ENCODE assay signal across 1 cellular context in the genomic region with DNA sequence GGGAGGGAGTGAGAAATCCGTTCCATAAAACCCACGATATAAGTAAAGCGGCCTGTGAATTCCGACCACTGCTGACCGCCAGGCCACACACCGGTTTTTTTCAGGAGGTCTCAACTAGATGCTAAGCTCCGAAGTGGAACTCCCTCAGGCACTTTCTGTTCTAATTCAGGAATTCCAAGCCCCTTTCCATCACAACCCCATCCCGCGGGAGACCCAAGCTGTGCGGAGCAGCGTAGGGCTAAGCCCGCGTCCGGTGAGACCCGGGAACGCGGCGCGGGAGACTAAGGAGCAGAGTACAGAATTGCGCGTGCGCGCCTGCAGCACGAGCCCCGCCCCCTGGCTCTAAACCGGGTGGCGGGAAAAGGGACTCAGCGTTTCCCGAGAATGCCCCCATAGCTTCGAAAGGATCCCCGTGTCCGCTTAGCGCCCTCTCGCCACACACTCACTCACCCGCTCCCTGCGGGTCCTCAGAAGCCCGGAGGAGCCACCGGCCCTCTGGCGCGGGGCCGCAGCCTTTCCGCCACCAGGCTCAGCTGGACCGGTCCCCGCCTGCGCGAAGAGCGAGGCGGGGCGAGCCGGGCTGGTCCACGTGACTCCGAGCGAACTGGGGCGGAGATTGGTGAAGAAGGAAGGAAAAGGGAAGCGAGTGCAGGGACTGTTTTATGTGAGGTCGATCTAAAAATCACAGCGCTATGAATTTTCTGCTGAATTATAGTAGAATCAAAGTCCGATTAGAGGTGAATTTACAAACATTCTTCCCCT.
TF ChIP-seq lines count a peak whose summit lies in the region.

A gene with protein sequence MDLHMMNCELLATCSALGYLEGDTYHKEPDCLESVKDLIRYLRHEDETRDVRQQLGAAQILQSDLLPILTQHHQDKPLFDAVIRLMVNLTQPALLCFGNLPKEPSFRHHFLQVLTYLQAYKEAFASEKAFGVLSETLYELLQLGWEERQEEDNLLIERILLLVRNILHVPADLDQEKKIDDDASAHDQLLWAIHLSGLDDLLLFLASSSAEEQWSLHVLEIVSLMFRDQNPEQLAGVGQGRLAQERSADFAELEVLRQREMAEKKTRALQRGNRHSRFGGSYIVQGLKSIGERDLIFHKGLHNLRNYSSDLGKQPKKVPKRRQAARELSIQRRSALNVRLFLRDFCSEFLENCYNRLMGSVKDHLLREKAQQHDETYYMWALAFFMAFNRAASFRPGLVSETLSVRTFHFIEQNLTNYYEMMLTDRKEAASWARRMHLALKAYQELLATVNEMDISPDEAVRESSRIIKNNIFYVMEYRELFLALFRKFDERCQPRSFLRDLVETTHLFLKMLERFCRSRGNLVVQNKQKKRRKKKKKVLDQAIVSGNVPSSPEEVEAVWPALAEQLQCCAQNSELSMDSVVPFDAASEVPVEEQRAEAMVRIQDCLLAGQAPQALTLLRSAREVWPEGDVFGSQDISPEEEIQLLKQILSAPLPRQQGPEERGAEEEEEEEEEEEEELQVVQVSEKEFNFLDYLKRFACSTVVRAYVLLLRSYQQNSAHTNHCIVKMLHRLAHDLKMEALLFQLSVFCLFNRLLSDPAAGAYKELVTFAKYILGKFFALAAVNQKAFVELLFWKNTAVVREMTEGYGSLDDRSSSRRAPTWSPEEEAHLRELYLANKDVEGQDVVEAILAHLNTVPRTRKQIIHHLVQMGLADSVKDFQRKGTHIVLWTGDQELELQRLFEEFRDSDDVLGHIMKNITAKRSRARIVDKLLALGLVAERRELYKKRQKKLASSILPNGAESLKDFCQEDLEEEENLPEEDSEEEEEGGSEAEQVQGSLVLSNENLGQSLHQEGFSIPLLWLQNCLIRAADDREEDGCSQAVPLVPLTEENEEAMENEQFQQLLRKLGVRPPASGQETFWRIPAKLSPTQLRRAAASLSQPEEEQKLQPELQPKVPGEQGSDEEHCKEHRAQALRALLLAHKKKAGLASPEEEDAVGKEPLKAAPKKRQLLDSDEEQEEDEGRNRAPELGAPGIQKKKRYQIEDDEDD (minus strand): TSS at position 567 of the 762 bp plus-strand sequence. CDS start 15,256 bp downstream, outside the sequence.

TF ChIP-seq in HEK293, 187 proteins besides CTCF, POLR2A, EP300 and RAD21 (continued from another document and continues in another):
- TF ChIP-seq, protein P1, sequence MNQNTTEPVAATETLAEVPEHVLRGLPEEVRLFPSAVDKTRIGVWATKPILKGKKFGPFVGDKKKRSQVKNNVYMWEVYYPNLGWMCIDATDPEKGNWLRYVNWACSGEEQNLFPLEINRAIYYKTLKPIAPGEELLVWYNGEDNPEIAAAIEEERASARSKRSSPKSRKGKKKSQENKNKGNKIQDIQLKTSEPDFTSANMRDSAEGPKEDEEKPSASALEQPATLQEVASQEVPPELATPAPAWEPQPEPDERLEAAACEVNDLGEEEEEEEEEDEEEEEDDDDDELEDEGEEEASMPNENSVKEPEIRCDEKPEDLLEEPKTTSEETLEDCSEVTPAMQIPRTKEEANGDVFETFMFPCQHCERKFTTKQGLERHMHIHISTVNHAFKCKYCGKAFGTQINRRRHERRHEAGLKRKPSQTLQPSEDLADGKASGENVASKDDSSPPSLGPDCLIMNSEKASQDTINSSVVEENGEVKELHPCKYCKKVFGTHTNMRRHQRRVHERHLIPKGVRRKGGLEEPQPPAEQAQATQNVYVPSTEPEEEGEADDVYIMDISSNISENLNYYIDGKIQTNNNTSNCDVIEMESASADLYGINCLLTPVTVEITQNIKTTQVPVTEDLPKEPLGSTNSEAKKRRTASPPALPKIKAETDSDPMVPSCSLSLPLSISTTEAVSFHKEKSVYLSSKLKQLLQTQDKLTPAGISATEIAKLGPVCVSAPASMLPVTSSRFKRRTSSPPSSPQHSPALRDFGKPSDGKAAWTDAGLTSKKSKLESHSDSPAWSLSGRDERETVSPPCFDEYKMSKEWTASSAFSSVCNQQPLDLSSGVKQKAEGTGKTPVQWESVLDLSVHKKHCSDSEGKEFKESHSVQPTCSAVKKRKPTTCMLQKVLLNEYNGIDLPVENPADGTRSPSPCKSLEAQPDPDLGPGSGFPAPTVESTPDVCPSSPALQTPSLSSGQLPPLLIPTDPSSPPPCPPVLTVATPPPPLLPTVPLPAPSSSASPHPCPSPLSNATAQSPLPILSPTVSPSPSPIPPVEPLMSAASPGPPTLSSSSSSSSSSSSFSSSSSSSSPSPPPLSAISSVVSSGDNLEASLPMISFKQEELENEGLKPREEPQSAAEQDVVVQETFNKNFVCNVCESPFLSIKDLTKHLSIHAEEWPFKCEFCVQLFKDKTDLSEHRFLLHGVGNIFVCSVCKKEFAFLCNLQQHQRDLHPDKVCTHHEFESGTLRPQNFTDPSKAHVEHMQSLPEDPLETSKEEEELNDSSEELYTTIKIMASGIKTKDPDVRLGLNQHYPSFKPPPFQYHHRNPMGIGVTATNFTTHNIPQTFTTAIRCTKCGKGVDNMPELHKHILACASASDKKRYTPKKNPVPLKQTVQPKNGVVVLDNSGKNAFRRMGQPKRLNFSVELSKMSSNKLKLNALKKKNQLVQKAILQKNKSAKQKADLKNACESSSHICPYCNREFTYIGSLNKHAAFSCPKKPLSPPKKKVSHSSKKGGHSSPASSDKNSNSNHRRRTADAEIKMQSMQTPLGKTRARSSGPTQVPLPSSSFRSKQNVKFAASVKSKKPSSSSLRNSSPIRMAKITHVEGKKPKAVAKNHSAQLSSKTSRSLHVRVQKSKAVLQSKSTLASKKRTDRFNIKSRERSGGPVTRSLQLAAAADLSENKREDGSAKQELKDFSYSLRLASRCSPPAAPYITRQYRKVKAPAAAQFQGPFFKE (tag by site-specific recombination; IDR thresholded peaks at IDR 0.05; ENCODE audit: borderline replicate concordance): no peak
- TF ChIP-seq, protein P2, sequence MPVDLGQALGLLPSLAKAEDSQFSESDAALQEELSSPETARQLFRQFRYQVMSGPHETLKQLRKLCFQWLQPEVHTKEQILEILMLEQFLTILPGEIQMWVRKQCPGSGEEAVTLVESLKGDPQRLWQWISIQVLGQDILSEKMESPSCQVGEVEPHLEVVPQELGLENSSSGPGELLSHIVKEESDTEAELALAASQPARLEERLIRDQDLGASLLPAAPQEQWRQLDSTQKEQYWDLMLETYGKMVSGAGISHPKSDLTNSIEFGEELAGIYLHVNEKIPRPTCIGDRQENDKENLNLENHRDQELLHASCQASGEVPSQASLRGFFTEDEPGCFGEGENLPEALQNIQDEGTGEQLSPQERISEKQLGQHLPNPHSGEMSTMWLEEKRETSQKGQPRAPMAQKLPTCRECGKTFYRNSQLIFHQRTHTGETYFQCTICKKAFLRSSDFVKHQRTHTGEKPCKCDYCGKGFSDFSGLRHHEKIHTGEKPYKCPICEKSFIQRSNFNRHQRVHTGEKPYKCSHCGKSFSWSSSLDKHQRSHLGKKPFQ (tag by site-specific recombination; IDR thresholded peaks at IDR 0.05): no peak
- peak; percentile 80 for TF ChIP-seq ZFP37 (tag by site-specific recombination; IDR thresholded peaks at IDR 0.05)
- TF ChIP-seq ZNF548 (tag by site-specific recombination; IDR thresholded peaks at IDR 0.05): no peak
- TF ChIP-seq, protein P3, sequence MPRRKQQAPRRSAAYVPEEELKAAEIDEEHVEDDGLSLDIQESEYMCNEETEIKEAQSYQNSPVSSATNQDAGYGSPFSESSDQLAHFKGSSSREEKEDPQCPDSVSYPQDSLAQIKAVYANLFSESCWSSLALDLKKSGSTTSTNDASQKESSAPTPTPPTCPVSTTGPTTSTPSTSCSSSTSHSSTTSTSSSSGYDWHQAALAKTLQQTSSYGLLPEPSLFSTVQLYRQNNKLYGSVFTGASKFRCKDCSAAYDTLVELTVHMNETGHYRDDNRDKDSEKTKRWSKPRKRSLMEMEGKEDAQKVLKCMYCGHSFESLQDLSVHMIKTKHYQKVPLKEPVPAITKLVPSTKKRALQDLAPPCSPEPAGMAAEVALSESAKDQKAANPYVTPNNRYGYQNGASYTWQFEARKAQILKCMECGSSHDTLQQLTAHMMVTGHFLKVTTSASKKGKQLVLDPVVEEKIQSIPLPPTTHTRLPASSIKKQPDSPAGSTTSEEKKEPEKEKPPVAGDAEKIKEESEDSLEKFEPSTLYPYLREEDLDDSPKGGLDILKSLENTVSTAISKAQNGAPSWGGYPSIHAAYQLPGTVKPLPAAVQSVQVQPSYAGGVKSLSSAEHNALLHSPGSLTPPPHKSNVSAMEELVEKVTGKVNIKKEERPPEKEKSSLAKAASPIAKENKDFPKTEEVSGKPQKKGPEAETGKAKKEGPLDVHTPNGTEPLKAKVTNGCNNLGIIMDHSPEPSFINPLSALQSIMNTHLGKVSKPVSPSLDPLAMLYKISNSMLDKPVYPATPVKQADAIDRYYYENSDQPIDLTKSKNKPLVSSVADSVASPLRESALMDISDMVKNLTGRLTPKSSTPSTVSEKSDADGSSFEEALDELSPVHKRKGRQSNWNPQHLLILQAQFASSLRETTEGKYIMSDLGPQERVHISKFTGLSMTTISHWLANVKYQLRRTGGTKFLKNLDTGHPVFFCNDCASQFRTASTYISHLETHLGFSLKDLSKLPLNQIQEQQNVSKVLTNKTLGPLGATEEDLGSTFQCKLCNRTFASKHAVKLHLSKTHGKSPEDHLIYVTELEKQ (tag by site-specific recombination; IDR thresholded peaks at IDR 0.05; ENCODE audit: borderline replicate concordance): no peak
- peak; percentile 64 for TF ChIP-seq ZNF629 (tag by site-specific recombination; IDR thresholded peaks at IDR 0.05)
- peak; percentile 75 for TF ChIP-seq ZNF335 (tag by site-specific recombination; conservative IDR thresholded peaks at IDR 0.05)
- no peak for TF ChIP-seq SCRT1 (tag by site-specific recombination; IDR thresholded peaks at IDR 0.05; ENCODE audit: borderline replicate concordance)
- TF ChIP-seq EGR2 (tag by site-specific recombination; IDR thresholded peaks at IDR 0.05; ENCODE audit: low read depth): 0 out of 2 replicates have a peak, but pooled peaks have one; percentile 49
- peak; percentile 71 for TF ChIP-seq ZNF843 (tag by site-specific recombination; IDR thresholded peaks at IDR 0.05)
- TF ChIP-seq KLF9 (tag by site-specific recombination; IDR thresholded peaks at IDR 0.05; ENCODE audit: low read depth): peak; percentile 94
- no peak for TF ChIP-seq ZNF664 (tag by site-specific recombination; IDR thresholded peaks at IDR 0.05)
- no peak for TF ChIP-seq BCL11A (tag by site-specific recombination; IDR thresholded peaks at IDR 0.05; ENCODE audit: low read depth)
- TF ChIP-seq ZNF114 (tag by site-specific recombination; IDR thresholded peaks at IDR 0.05): no peak
- no peak for TF ChIP-seq ZNF423 (tag by site-specific recombination; IDR thresholded peaks at IDR 0.05)
- peak; percentile 39 for TF ChIP-seq ZIC2 (tag by site-specific recombination; IDR thresholded peaks at IDR 0.05)
- no peak for TF ChIP-seq ZNF292 (tag by site-specific recombination; IDR thresholded peaks at IDR 0.05; ENCODE audit: borderline replicate concordance, low read depth)
- no peak for TF ChIP-seq ZNF2 (tag by site-specific recombination; IDR thresholded peaks at IDR 0.05)
- no peak for TF ChIP-seq ZNF211 (tag by site-specific recombination; IDR thresholded peaks at IDR 0.05; ENCODE audit: low read depth)
- TF ChIP-seq, protein P4, sequence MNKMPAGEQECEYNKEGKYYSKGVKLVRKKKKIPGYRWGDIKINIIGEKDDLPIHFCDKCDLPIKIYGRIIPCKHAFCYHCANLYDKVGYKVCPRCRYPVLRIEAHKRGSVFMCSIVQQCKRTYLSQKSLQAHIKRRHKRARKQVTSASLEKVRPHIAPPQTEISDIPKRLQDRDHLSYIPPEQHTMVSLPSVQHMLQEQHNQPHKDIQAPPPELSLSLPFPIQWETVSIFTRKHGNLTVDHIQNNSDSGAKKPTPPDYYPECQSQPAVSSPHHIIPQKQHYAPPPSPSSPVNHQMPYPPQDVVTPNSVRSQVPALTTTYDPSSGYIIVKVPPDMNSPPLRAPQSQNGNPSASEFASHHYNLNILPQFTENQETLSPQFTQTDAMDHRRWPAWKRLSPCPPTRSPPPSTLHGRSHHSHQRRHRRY (tag by site-specific recombination; IDR thresholded peaks at IDR 0.05): no peak
- TF ChIP-seq ZBTB48 (tag by site-specific recombination; IDR thresholded peaks at IDR 0.05): no peak
- TF ChIP-seq ZNF473 (tag by site-specific recombination; IDR thresholded peaks at IDR 0.05): no peak
- TF ChIP-seq, protein P5, sequence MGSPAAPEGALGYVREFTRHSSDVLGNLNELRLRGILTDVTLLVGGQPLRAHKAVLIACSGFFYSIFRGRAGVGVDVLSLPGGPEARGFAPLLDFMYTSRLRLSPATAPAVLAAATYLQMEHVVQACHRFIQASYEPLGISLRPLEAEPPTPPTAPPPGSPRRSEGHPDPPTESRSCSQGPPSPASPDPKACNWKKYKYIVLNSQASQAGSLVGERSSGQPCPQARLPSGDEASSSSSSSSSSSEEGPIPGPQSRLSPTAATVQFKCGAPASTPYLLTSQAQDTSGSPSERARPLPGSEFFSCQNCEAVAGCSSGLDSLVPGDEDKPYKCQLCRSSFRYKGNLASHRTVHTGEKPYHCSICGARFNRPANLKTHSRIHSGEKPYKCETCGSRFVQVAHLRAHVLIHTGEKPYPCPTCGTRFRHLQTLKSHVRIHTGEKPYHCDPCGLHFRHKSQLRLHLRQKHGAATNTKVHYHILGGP (tag by site-specific recombination; IDR thresholded peaks at IDR 0.05): no peak
- no peak for TF ChIP-seq ZNF146 (tag by site-specific recombination; IDR thresholded peaks at IDR 0.05)
- no peak for TF ChIP-seq ZNF24 (tag by site-specific recombination; IDR thresholded peaks at IDR 0.05)
- no peak for TF ChIP-seq ZNF354C (tag by site-specific recombination; IDR thresholded peaks at IDR 0.05; ENCODE audit: borderline replicate concordance, low read depth)
- no peak for TF ChIP-seq OSR2 (tag by site-specific recombination; IDR thresholded peaks at IDR 0.05)
- TF ChIP-seq, protein P6, sequence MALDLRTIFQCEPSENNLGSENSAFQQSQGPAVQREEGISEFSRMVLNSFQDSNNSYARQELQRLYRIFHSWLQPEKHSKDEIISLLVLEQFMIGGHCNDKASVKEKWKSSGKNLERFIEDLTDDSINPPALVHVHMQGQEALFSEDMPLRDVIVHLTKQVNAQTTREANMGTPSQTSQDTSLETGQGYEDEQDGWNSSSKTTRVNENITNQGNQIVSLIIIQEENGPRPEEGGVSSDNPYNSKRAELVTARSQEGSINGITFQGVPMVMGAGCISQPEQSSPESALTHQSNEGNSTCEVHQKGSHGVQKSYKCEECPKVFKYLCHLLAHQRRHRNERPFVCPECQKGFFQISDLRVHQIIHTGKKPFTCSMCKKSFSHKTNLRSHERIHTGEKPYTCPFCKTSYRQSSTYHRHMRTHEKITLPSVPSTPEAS (tag by site-specific recombination; IDR thresholded peaks at IDR 0.05): no peak
- TF ChIP-seq ZNF544 (tag by site-specific recombination; IDR thresholded peaks at IDR 0.05): no peak
- TF ChIP-seq KLF8 (tag by site-specific recombination; IDR thresholded peaks at IDR 0.05): peak; percentile 90
- TF ChIP-seq ZFP3 (tag by site-specific recombination; IDR thresholded peaks at IDR 0.05; ENCODE audit: low read depth): no peak
- TF ChIP-seq, protein P7, sequence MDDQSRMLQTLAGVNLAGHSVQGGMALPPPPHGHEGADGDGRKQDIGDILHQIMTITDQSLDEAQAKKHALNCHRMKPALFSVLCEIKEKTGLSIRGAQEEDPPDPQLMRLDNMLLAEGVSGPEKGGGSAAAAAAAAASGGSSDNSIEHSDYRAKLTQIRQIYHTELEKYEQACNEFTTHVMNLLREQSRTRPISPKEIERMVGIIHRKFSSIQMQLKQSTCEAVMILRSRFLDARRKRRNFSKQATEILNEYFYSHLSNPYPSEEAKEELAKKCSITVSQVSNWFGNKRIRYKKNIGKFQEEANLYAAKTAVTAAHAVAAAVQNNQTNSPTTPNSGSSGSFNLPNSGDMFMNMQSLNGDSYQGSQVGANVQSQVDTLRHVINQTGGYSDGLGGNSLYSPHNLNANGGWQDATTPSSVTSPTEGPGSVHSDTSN (CRISPR knock-in tag; IDR thresholded peaks at IDR 0.05): 0 out of 2 replicates have a peak, but pooled peaks have one; percentile 66
- peak; percentile 86 for TF ChIP-seq ZNF501 (tag by site-specific recombination; IDR thresholded peaks at IDR 0.05)
- TF ChIP-seq ZSCAN30 (tag by site-specific recombination; IDR thresholded peaks at IDR 0.05): peak; percentile 66
- TF ChIP-seq ZNF48 (tag by site-specific recombination; IDR thresholded peaks at IDR 0.05): no peak
- TF ChIP-seq ZEB2 (tag by site-specific recombination; IDR thresholded peaks at IDR 0.05): peak; percentile 95; the same call in 1 of the 2 replicates
